1 cellular context compared by ENCODE assay signal in the genomic region with DNA sequence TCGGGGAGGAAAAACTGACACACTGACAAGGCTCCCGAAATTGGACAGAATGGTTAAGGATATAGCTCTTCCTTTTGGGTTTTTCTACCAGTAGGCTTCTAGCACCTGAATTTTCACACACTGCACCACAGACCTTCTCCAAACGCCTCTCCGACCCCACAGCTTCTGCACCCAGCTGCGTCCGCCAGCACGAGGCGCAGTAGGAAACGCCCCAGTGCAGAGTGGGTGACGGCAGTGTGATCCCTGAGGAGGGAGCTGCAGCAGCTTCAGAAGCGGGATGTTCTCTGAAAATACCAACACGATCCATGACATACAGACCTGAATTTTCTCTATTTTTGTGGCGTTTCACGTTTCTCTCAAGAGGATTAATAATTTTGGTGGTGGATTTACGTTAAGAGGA.
TF ChIP-seq lines count a peak whose summit lies in the region.

No MANE protein-coding gene starts in this region.

TF ChIP-seq in IMR-90, 13 proteins besides CTCF, POLR2A, EP300 and RAD21:
- TF ChIP-seq SMC3 (IDR thresholded peaks at IDR 0.05; ENCODE audit: low read depth, low read length) (no peak), RFX5 (IDR thresholded peaks at IDR 0.05; ENCODE audit: low read depth, low read length) (no peak), FOS (IDR thresholded peaks at IDR 0.05; ENCODE audit: low read depth, low read length) (no peak), RCOR1 (IDR thresholded peaks at IDR 0.05; ENCODE audit: insufficient replicate concordance, low read length) (no peak), MAFK (IDR thresholded peaks at IDR 0.05; ENCODE audit: low read depth, low read length) (no peak), CHD1 (IDR thresholded peaks at IDR 0.05; ENCODE audit: low read depth, low read length) (no peak), MXI1 (IDR thresholded peaks at IDR 0.05; ENCODE audit: borderline replicate concordance, low read depth, low read length) (no peak), BHLHE40 (IDR thresholded peaks at IDR 0.05; ENCODE audit: low read depth, low read length) (no peak), MAZ (IDR thresholded peaks at IDR 0.05; ENCODE audit: borderline replicate concordance, low read depth, low read length) (no peak)
